27 cellular contexts compared by ENCODE assay signal in genomic region chrX:139770366-139770765, GRCh38.
"Had no signal": no experiment of that assay in that cellular context is flagged by ENCODE, and none has a peak within 500 bp of the region (broad histone marks: within the 10 kb centered on the region; RNA-seq: fewer than 3 reads in every experiment).

No MANE protein-coding gene starts in this region.

- H3K4me1 ChIP-seq: colonic mucosa, esophagus muscularis mucosa, esophagus squamous epithelium, foreskin keratinocyte, gastrocnemius medialis, gastroesophageal sphincter, heart left ventricle, heart right ventricle had no signal

- H3K27ac ChIP-seq: colonic mucosa, coronary artery, dorsolateral prefrontal cortex, epithelial cell of prostate, esophagus muscularis mucosa, esophagus squamous epithelium, foreskin keratinocyte, gastrocnemius medialis, gastroesophageal sphincter, heart left ventricle, heart right ventricle had no signal

- H3K4me1 Mint-ChIP-seq: endodermal cell had no signal

- H3K9me3 ChIP-seq: colonic mucosa, esophagus muscularis mucosa, esophagus squamous epithelium, gastrocnemius medialis, gastroesophageal sphincter had no signal

- H3K27me3 Mint-ChIP-seq: dendritic cell treated with granulocyte-macrophage colony-stimulating factor and Interleukin-4, amounts not matched to agents 40 ng/mL and 50 ng/mL, for 4 days; effector memory CD8-positive, alpha-beta T cell had no signal

- H3K9me3 Mint-ChIP-seq: effector memory CD8-positive, alpha-beta T cell had no signal

- FAIRE-seq: colon, endometrium, endothelial cell of umbilical vein, frontal cortex had no signal

- DNase-seq: colonic mucosa; cortex of kidney; dermis blood vessel endothelial cell; dorsolateral prefrontal cortex; effector CD4-positive, alpha-beta T cell; effector CD8-positive, alpha-beta T cell; effector memory CD4-positive, alpha-beta T cell; effector memory CD8-positive, alpha-beta T cell; endodermal cell; esophagus squamous epithelium; foreskin fibroblast; foreskin keratinocyte; foreskin melanocyte; gastrocnemius medialis; glutamatergic neuron; head of caudate nucleus; heart left ventricle; heart right ventricle had no signal

- H3K4me3 Mint-ChIP-seq: dendritic cell treated with granulocyte-macrophage colony-stimulating factor and Interleukin-4, amounts not matched to agents 40 ng/mL and 50 ng/mL, for 4 days; effector memory CD8-positive, alpha-beta T cell; endodermal cell had no signal

- H3K27ac Mint-ChIP-seq: dendritic cell treated with granulocyte-macrophage colony-stimulating factor and Interleukin-4, amounts not matched to agents 40 ng/mL and 50 ng/mL, for 4 days; endodermal cell had no signal

- H3K36me3 ChIP-seq: colonic mucosa, gastrocnemius medialis had no signal

- H3K4me3 ChIP-seq: colonic mucosa, coronary artery, dorsolateral prefrontal cortex, esophagus muscularis mucosa, esophagus squamous epithelium, gastrocnemius medialis, gastroesophageal sphincter, heart left ventricle, heart right ventricle had no signal

- H3K27me3 ChIP-seq: colonic mucosa, esophagus muscularis mucosa, esophagus squamous epithelium, foreskin keratinocyte, gastrocnemius medialis, gastroesophageal sphincter, heart left ventricle, heart right ventricle had no signal
